Comparison of ENCODE assay signal across 1 cellular context in genomic region chr2:238320246-238320647, GRCh38.
TF ChIP-seq lines count a peak whose summit lies in the region.

TRAF3IP1 (plus strand) TSS chr2:238320518; CDS start chr2:238320663, 145 bp downstream.

TF ChIP-seq in IMR-90, 13 proteins besides CTCF, POLR2A, EP300 and RAD21 (continued from another document):
- TF ChIP-seq MAZ (IDR thresholded peaks at IDR 0.05; ENCODE audit: borderline replicate concordance, low read depth, low read length) (peak; percentile 94; the same call in 1 of the 2 replicates), RCOR1 (IDR thresholded peaks at IDR 0.05; ENCODE audit: insufficient replicate concordance, low read length) (no peak)
